24 cellular contexts compared by ENCODE assay signal in the genomic region with DNA sequence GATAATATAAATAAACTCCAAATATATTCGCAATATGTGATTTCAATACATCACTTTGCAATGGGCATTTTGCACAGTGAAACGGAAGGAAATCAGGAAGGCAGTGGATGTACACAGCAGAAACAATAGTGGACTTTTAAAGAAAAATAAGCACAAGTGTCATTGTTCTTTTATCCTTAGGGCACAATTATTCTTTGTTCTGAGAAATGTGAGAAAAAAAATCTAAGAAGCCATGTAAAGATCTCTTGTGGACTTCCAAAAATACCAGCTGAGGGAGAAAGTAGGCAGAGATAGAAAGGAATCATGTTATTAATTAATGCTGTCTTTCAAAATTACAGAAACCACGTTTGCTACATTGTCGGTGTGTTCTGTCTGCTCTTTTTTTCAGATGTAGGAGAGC. TPM values are rescaled to one million over a fixed set of nuclear protein-coding genes. Genes with fewer than 3 reads are reported as not detected.
"Had no signal": no experiment of that assay in that cellular context is flagged by ENCODE, and none has a peak within 500 bp of the region (broad histone marks: within the 10 kb centered on the region; RNA-seq: fewer than 3 reads in every experiment).

No MANE protein-coding gene starts in this region.

- H3K27ac Mint-ChIP-seq: activated CD4-positive, alpha-beta T cell treated with anti-CD3 and anti-CD28 coated beads, Interleukin-2, amount 10 ng/mL, durations not matched to agents 7 days and 5 days; activated CD8-positive, alpha-beta memory T cell treated with anti-CD3 and anti-CD28 coated beads, Interleukin-2, amount 10 ng/mL, durations not matched to agents 7 days and 5 days; activated CD8-positive, alpha-beta T cell treated with anti-CD3 and anti-CD28 coated beads for 36 hours; activated naive CD4-positive, alpha-beta T cell treated with anti-CD3 and anti-CD28 coated beads, Interleukin-2, amount 10 ng/mL, durations not matched to agents 7 days and 5 days; dendritic cell treated with granulocyte-macrophage colony-stimulating factor and Interleukin-4, amounts not matched to agents 40 ng/mL and 50 ng/mL, for 4 days; immature natural killer cell; natural killer cell treated with Interleukin-12 subunit alpha and Interleukin-12 subunit beta and Interleukin-15 and Interleukin-18, amount 100 ng/mL, for 72 hours; stimulated activated naive B cell treated with anti-CD40 and anti-IgM and Interleukin-4, amounts not matched to agents 10 μg/mL and 1 μg/mL and 100 μg/mL, for 72 hours had no signal

- H3K4me3 Mint-ChIP-seq: activated CD4-positive, alpha-beta T cell treated with anti-CD3 and anti-CD28 coated beads, Interleukin-2, amount 10 ng/mL, durations not matched to agents 7 days and 5 days; activated CD8-positive, alpha-beta memory T cell treated with anti-CD3 and anti-CD28 coated beads, Interleukin-2, amount 10 ng/mL, durations not matched to agents 7 days and 5 days; activated CD8-positive, alpha-beta T cell treated with anti-CD3 and anti-CD28 coated beads for 36 hours; activated naive CD4-positive, alpha-beta T cell treated with anti-CD3 and anti-CD28 coated beads, Interleukin-2, amount 10 ng/mL, durations not matched to agents 7 days and 5 days; dendritic cell treated with granulocyte-macrophage colony-stimulating factor and Interleukin-4, amounts not matched to agents 40 ng/mL and 50 ng/mL, for 4 days; immature natural killer cell; natural killer cell treated with Interleukin-12 subunit alpha and Interleukin-12 subunit beta and Interleukin-15 and Interleukin-18, amount 100 ng/mL, for 72 hours; stimulated activated naive B cell treated with anti-CD40 and anti-IgM and Interleukin-4, amounts not matched to agents 10 μg/mL and 1 μg/mL and 100 μg/mL, for 72 hours had no signal

- H3K4me1 Mint-ChIP-seq: activated CD4-positive, alpha-beta T cell treated with anti-CD3 and anti-CD28 coated beads, Interleukin-2, amount 10 ng/mL, durations not matched to agents 7 days and 5 days; activated CD8-positive, alpha-beta memory T cell treated with anti-CD3 and anti-CD28 coated beads, Interleukin-2, amount 10 ng/mL, durations not matched to agents 7 days and 5 days; activated naive CD4-positive, alpha-beta T cell treated with anti-CD3 and anti-CD28 coated beads, Interleukin-2, amount 10 ng/mL, durations not matched to agents 7 days and 5 days; immature natural killer cell; stimulated activated naive B cell treated with anti-CD40 and anti-IgM and Interleukin-4, amounts not matched to agents 10 μg/mL and 1 μg/mL and 100 μg/mL, for 72 hours had no signal

- H3K27ac ChIP-seq: pancreas, tibial artery, WERI-Rb-1 had no signal

- H3K9me3 Mint-ChIP-seq: activated CD4-positive, alpha-beta T cell treated with anti-CD3 and anti-CD28 coated beads, Interleukin-2, amount 10 ng/mL, durations not matched to agents 7 days and 5 days; activated CD8-positive, alpha-beta T cell treated with anti-CD3 and anti-CD28 coated beads for 36 hours; activated naive CD4-positive, alpha-beta T cell treated with anti-CD3 and anti-CD28 coated beads, Interleukin-2, amount 10 ng/mL, durations not matched to agents 7 days and 5 days; dendritic cell treated with granulocyte-macrophage colony-stimulating factor and Interleukin-4, amounts not matched to agents 40 ng/mL and 50 ng/mL, for 4 days; natural killer cell treated with Interleukin-12 subunit alpha and Interleukin-12 subunit beta and Interleukin-15 and Interleukin-18, amount 100 ng/mL, for 72 hours; stimulated activated naive B cell treated with anti-CD40 and anti-IgM and Interleukin-4, amounts not matched to agents 10 μg/mL and 1 μg/mL and 100 μg/mL, for 72 hours had no signal

- DNase-seq: activated CD4-positive, alpha-beta T cell treated with anti-CD3 and anti-CD28 coated beads, Interleukin-2, amount 10 ng/mL, durations not matched to agents 7 days and 5 days; activated CD4-positive, CD25-positive, alpha-beta regulatory T cell treated with anti-CD3 and anti-CD28 coated beads, Interleukin-2, amount 50 U/mL, for 72 hours; activated CD8-positive, alpha-beta memory T cell treated with anti-CD3 and anti-CD28 coated beads, Interleukin-2, amount 10 ng/mL, durations not matched to agents 7 days and 5 days; activated CD8-positive, alpha-beta T cell treated with anti-CD3 and anti-CD28 coated beads for 36 hours; activated effector memory CD4-positive, alpha-beta T cell treated with anti-CD3 and anti-CD28 coated beads, Interleukin-2, amount 50 U/mL, for 16 hours; activated naive CD4-positive, alpha-beta T cell treated with anti-CD3 and anti-CD28 coated beads, Interleukin-2, amount 10 ng/mL, durations not matched to agents 7 days and 5 days; activated T-cell treated with anti-CD3 and anti-CD28 coated beads for 4 hours; amygdala; effector memory CD4-positive, alpha-beta T cell; immature natural killer cell; kidney glomerular epithelial cell; left ventricle myocardium superior; mammary epithelial cell; pancreas; stimulated activated CD4-positive, alpha-beta T cell treated with anti-CD3 and anti-CD28 coated beads, Interleukin-2, amount 100 ng/mL, for 48 hours; stimulated activated CD8-positive, alpha-beta memory T cell treated with anti-CD3 and anti-CD28 coated beads, Interleukin-4, amount 100 ng/mL, for 48 hours; stimulated activated naive B cell treated with anti-CD40 and anti-IgM and Interleukin-4, amounts not matched to agents 10 μg/mL and 1 μg/mL and 100 μg/mL, for 72 hours; tibial artery; WERI-Rb-1 had no signal

- H3K36me3 Mint-ChIP-seq: activated CD8-positive, alpha-beta memory T cell treated with anti-CD3 and anti-CD28 coated beads, Interleukin-2, amount 10 ng/mL, durations not matched to agents 7 days and 5 days; activated naive CD4-positive, alpha-beta T cell treated with anti-CD3 and anti-CD28 coated beads, Interleukin-2, amount 10 ng/mL, durations not matched to agents 7 days and 5 days; immature natural killer cell; natural killer cell treated with Interleukin-12 subunit alpha and Interleukin-12 subunit beta and Interleukin-15 and Interleukin-18, amount 100 ng/mL, for 72 hours; stimulated activated naive B cell treated with anti-CD40 and anti-IgM and Interleukin-4, amounts not matched to agents 10 μg/mL and 1 μg/mL and 100 μg/mL, for 72 hours had no signal

- ATAC-seq: activated CD8-positive, alpha-beta memory T cell treated with anti-CD3 and anti-CD28 coated beads, Interleukin-2, amount 10 ng/mL, durations not matched to agents 7 days and 5 days; activated CD8-positive, alpha-beta T cell treated with anti-CD3 and anti-CD28 coated beads for 36 hours; natural killer cell treated with Interleukin-12 subunit alpha and Interleukin-12 subunit beta and Interleukin-15 and Interleukin-18, amount 100 ng/mL, for 72 hours; pancreas; sciatic nerve; SK-N-SH treated with all-trans-retinoic acid at 6 μM for 48 hours; stimulated activated naive B cell treated with anti-CD40 and anti-IgM and Interleukin-4, amounts not matched to agents 10 μg/mL and 1 μg/mL and 100 μg/mL, for 72 hours had no signal

- H3K27me3 Mint-ChIP-seq: activated CD4-positive, alpha-beta T cell treated with anti-CD3 and anti-CD28 coated beads, Interleukin-2, amount 10 ng/mL, durations not matched to agents 7 days and 5 days; activated CD8-positive, alpha-beta memory T cell treated with anti-CD3 and anti-CD28 coated beads, Interleukin-2, amount 10 ng/mL, durations not matched to agents 7 days and 5 days; activated CD8-positive, alpha-beta T cell treated with anti-CD3 and anti-CD28 coated beads for 36 hours; activated naive CD4-positive, alpha-beta T cell treated with anti-CD3 and anti-CD28 coated beads, Interleukin-2, amount 10 ng/mL, durations not matched to agents 7 days and 5 days; dendritic cell treated with granulocyte-macrophage colony-stimulating factor and Interleukin-4, amounts not matched to agents 40 ng/mL and 50 ng/mL, for 4 days had no signal

RNA-seq across cellular contexts. Expression of a gene that starts 17.6 kb away (rescaled TPM):
- total RNA-seq: activated CD4-positive, alpha-beta T cell treated with anti-CD3 and anti-CD28 coated beads, Interleukin-2, amount 10 ng/mL, durations not matched to agents 7 days and 5 days; activated CD8-positive, alpha-beta memory T cell treated with anti-CD3 and anti-CD28 coated beads, Interleukin-2, amount 10 ng/mL, durations not matched to agents 7 days and 5 days; activated CD8-positive, alpha-beta T cell treated with anti-CD3 and anti-CD28 coated beads for 36 hours; natural killer cell treated with Interleukin-12 subunit alpha and Interleukin-12 subunit beta and Interleukin-15 and Interleukin-18, amount 100 ng/mL, for 72 hours; T-helper 2 cell treated with Interferon-gamma antibody and Interleukin-4, amounts not matched to agents 100 ng/mL and 5 ng/mL, for 36 hours had no signal
